ENCODE assay signal across 10 cellular contexts in the genomic region with DNA sequence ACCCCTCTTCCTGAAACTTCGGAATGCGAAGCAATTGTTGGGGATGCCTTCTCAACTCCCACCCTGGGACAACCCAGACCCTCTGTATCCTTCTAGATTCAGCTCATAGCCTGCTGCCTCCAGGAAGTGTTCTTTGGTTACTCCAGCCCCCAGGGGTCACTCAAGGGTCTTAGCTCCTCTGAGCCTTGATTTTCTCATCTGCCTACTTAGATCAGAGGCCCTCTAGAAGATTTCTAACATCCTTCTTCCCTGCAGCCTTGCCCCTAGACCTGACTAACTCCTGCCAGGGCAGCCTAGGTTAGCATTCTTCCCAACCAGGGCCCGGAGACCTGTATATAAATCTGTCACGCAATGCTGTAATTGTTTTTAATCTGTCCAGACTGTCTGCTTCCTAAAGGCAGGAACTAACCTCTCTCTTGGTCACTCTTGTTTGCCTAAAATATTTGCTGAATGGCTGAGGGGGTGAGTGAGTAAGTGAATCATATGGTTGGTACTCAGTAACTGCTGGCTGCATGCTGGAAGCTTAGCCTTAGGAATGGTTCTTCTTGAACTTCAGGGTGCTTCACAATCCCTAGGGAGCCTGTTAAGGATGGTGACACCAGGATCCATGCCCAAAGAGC. TPM values are rescaled to one million over a fixed set of nuclear protein-coding genes. Genes with fewer than 3 reads are reported as not detected.
DNase-seq lines count a peak whose midpoint lies in the region; ATAC-seq, FAIRE-seq and TF ChIP-seq lines count a peak whose summit lies in the region.
"Had no signal": no experiment of that assay in that cellular context is flagged by ENCODE, and none has a peak within 500 bp of the region (broad histone marks: within the 10 kb centered on the region; RNA-seq: fewer than 3 reads in every experiment).

No MANE protein-coding gene starts in this region.

- no peak overlapping the region for H3K27ac ChIP-seq in keratinocyte (ENCODE audit: control insufficient read depth, insufficient read depth, low read length)
- H3K27ac ChIP-seq in right atrium auricular region, result no peak overlapping the region
- H3K27ac ChIP-seq: thyroid gland had no signal

- no peak overlapping the region for H3K4me3 ChIP-seq in keratinocyte (ENCODE audit: control insufficient read depth in 2 of 3, extremely low read depth in 1 of 3, insufficient read depth in 2 of 3, low read depth in 1 of 3, low read length in 3 of 3)
- H3K4me3 ChIP-seq in right atrium auricular region, result no peak overlapping the region
- H3K4me3 ChIP-seq: thyroid gland had no signal

- H3K4me1 ChIP-seq in keratinocyte (ENCODE audit: control insufficient read depth, extremely low read depth, insufficient read depth, low read length) (peaks cover 25% of the 10 kb centered on the region), right atrium auricular region (peaks cover 0 to 35% of the 10 kb centered on the region in 2 donors)

- dilution Hi-C loops in keratinocyte (cut with MboI; ENCODE audit: extremely low pct_ligation_motif_present, low sequenced_read_pairs), result no loop called here

- H3K27ac Mint-ChIP-seq in HFFc6, result peak overlapping the region; percentile 92
- H3K27ac Mint-ChIP-seq in activated naive CD8-positive, alpha-beta T cell treated with anti-CD3 and anti-CD28 coated beads for 36 hours, result peak overlapping the region; percentile 79

- peaks cover 23% of the 10 kb centered on the region for H4K20me1 ChIP-seq in keratinocyte (ENCODE audit: control insufficient read depth, extremely low read depth, insufficient read depth, low read length)

- no peak overlapping the region for H2AFZ ChIP-seq in keratinocyte (ENCODE audit: control insufficient read depth, low read length)

- peaks cover 41% of the 10 kb centered on the region for H3K36me3 Mint-ChIP-seq in HFFc6 (ENCODE audit: low read depth)
- H3K36me3 Mint-ChIP-seq in activated naive CD8-positive, alpha-beta T cell treated with anti-CD3 and anti-CD28 coated beads for 36 hours, result peaks cover 14% of the 10 kb centered on the region

- ATAC-seq in HG02938 (IDR thresholded peaks at IDR 0.05; ENCODE audit: unreplicated experiment), result no peak

- peaks cover 5% of the 10 kb centered on the region for H3K9me1 ChIP-seq in keratinocyte (ENCODE audit: control insufficient read depth, extremely low read depth, insufficient read depth, low read length)

- H3K27me3 Mint-ChIP-seq in HFFc6 (ENCODE audit: insufficient read depth), result peaks cover 1% of the 10 kb centered on the region; the same call in 1 of the 2 replicates
- no peaks in the 10 kb centered on the region for H3K27me3 Mint-ChIP-seq in activated naive CD8-positive, alpha-beta T cell treated with anti-CD3 and anti-CD28 coated beads for 36 hours

- H3K4me2 ChIP-seq in keratinocyte (ENCODE audit: control insufficient read depth, extremely low read depth, insufficient read depth, low read depth, low read length), result peak overlapping the region; percentile 7

- peak overlapping the region; percentile 73 for H3K4me3 Mint-ChIP-seq in HFFc6
- no peak overlapping the region for H3K4me3 Mint-ChIP-seq in activated naive CD8-positive, alpha-beta T cell treated with anti-CD3 and anti-CD28 coated beads for 36 hours

- peaks cover 22% of the 10 kb centered on the region for H3K27me3 ChIP-seq in keratinocyte (ENCODE audit: control insufficient read depth, extremely low read depth, insufficient read depth, low read length)
- no peaks in the 10 kb centered on the region for H3K27me3 ChIP-seq in right atrium auricular region
- H3K27me3 ChIP-seq: thyroid gland had no signal

- peaks cover 0 to 2% of the 10 kb centered on the region in 2 experiments for H3K36me3 ChIP-seq in keratinocyte (ENCODE audit: control insufficient read depth in 2 of 2, extremely low read depth in 1 of 2, insufficient read depth in 2 of 2, low read length in 2 of 2)
- H3K36me3 ChIP-seq in right atrium auricular region, result no peaks in the 10 kb centered on the region
- H3K36me3 ChIP-seq: thyroid gland had no signal

- peak; percentile 59 for DNase-seq in AG20443 (ENCODE audit: low spot score)
- DNase-seq in HFFc6, result peak; percentile 92
- DNase-seq in activated naive CD8-positive, alpha-beta T cell treated with anti-CD3 and anti-CD28 coated beads for 36 hours, result no peak
- DNase-seq in keratinocyte (ENCODE audit: low read depth, low spot score), result no peak
- DNase-seq in right atrium auricular region (ENCODE audit: low spot score), result no peak
- DNase-seq in iPS-NIHi11 (ENCODE audit: low spot score), result no peak
- DNase-seq in GM12891 (ENCODE audit: insufficient read length, low spot score), result no peak
- DNase-seq: Right ventricle myocardium superior, thyroid gland had no signal

- peaks cover 78% of the 10 kb centered on the region for H3K4me1 Mint-ChIP-seq in HFFc6 (ENCODE audit: low read depth)
- H3K4me1 Mint-ChIP-seq in activated naive CD8-positive, alpha-beta T cell treated with anti-CD3 and anti-CD28 coated beads for 36 hours, result peaks cover 55% of the 10 kb centered on the region

- no peaks in the 10 kb centered on the region for H3K9me3 ChIP-seq in keratinocyte (ENCODE audit: control insufficient read depth, low read depth, low read length)
- H3K9me3 ChIP-seq in right atrium auricular region, result no peaks in the 10 kb centered on the region
- H3K9me3 ChIP-seq: thyroid gland had no signal

- TF ChIP-seq POLR2A in GM12891 (IDR thresholded peaks at IDR 0.05; ENCODE audit: low read depth, low read length), result no peak

- no peak; the same call in 1 of the 2 replicates for TF ChIP-seq CTCF in HFFc6 (IDR thresholded peaks at IDR 0.05)
- TF ChIP-seq CTCF in keratinocyte (optimal IDR thresholded peaks at IDR 0.05 in 1 of 3, IDR thresholded peaks at IDR 0.05 in 1 of 3, conservative IDR thresholded peaks at IDR 0.05 in 1 of 3; ENCODE audit: extremely low read depth in 1 of 3, insufficient read depth in 2 of 3, low read length in 3 of 3), result peak in 1 of 3 experiments; percentile 0
- TF ChIP-seq CTCF in right atrium auricular region (IDR thresholded peaks at IDR 0.05), result no peak

- no peaks in the 10 kb centered on the region for H3K79me2 ChIP-seq in keratinocyte (ENCODE audit: control insufficient read depth, insufficient read depth, low read length)

- no peaks in the 10 kb centered on the region for H3K9me3 Mint-ChIP-seq in HFFc6
- H3K9me3 Mint-ChIP-seq in activated naive CD8-positive, alpha-beta T cell treated with anti-CD3 and anti-CD28 coated beads for 36 hours, result no peaks in the 10 kb centered on the region

- FAIRE-seq in keratinocyte (lab: Jason Lieb, UNC) (peak; percentile 70), GM12891 (lab: Jason Lieb, UNC) (no peak)

- no peak overlapping the region for H3K9ac ChIP-seq in keratinocyte (ENCODE audit: control insufficient read depth, extremely low read depth, insufficient read depth, low read length)

TF ChIP-seq in GM12891, 5 proteins besides CTCF, POLR2A, EP300 and RAD21:
- TF ChIP-seq POU2F2 (IDR thresholded peaks at IDR 0.05; ENCODE audit: low read depth, low read length) (no peak), PAX5 (IDR thresholded peaks at IDR 0.05; ENCODE audit: insufficient read depth, low read length, severe bottlenecking) (no peak), POLR2AphosphoS5 (IDR thresholded peaks at IDR 0.05; ENCODE audit: low read depth, low read length) (no peak), SPI1 (IDR thresholded peaks at IDR 0.05; ENCODE audit: low read depth, low read length) (no peak), TAF1 (IDR thresholded peaks at IDR 0.05; ENCODE audit: low read depth, low read length) (no peak)

RNA-seq across cellular contexts. Expression of gene GALNT10, which starts 8.2 kb away (rescaled TPM):
- total RNA-seq in HFFc6 (2021; fragmentation: NEBNext Ultra II Directional; extraction: Animal tissue kit (Norgen Biotek cat#: 25700)), result 100 to 1,000 TPM; 129 to 161 (median 157) TPM
- 10 to 100 TPM; 16.8 to 19.8 TPM for total RNA-seq in activated naive CD8-positive, alpha-beta T cell treated with anti-CD3 and anti-CD28 coated beads for 36 hours
- polyA plus RNA-seq in keratinocyte, result 11.5 to 24.8 TPM (median 17.9 TPM) in 3 replicates
- polyA plus RNA-seq in keratinocyte (2011; ENCODE audit: low read depth), result 4.3 TPM
- 12.9 and 15.1 TPM in 2 replicates for polyA plus RNA-seq in keratinocyte (2011; cell fraction: cytosol; rRNA removed)
- polyA plus RNA-seq in keratinocyte (2011; cell fraction: nucleus; rRNA removed), result 25.6 and 33.1 TPM in 2 replicates
- 6.6 and 14.2 TPM in 2 replicates for polyA plus RNA-seq in keratinocyte (2012; ENCODE audit: low replicate concordance)
- 30.5 to 43.3 TPM (median 33.9 TPM) in 3 replicates for polyA minus RNA-seq in keratinocyte
- polyA minus RNA-seq in keratinocyte (2011; cell fraction: cytosol; rRNA and poly(A)+ RNA removed), result 11.5 TPM
- 22.4 and 66.8 TPM in 2 replicates for polyA minus RNA-seq in keratinocyte (2011; cell fraction: nucleus; rRNA and poly(A)+ RNA removed)
- total RNA-seq in right atrium auricular region, result 10 to 100 TPM; 13.2 to 18.4 TPM
- 10.5 TPM for polyA plus RNA-seq in GM12891 (2012; ENCODE audit: low read depth, missing spikeins)

Comparison
In these comparisons a context has a peak if more than half of its experiments do, and no peak if none do; other contexts are left out.
1. DNase-seq: peak in AG20443 (single experiment) and HFFc6 (single experiment); none in activated naive CD8-positive, alpha-beta T cell treated with anti-CD3 and anti-CD28 coated beads for 36 hours (single experiment), keratinocyte (single experiment), right atrium auricular region (single experiment), iPS-NIHi11 (single experiment) and GM12891 (single experiment).
2. RNA of gene GALNT10, which starts 8.2 kb away (total RNA-seq): 129 to 161 TPM in HFFc6; 16.8 to 19.8 TPM in activated naive CD8-positive, alpha-beta T cell treated with anti-CD3 and anti-CD28 coated beads for 36 hours and 13.2 to 18.4 TPM in right atrium auricular region; every median in the first group is over 4 times any median in the second.